Comparison of ENCODE assay signal across 22 cellular contexts in genomic region chr16:85602402-85602801, GRCh38. TPM values are rescaled to one million over a fixed set of nuclear protein-coding genes. Genes with fewer than 3 reads are reported as not detected.
DNase-seq lines count a peak whose midpoint lies in the region; ATAC-seq, FAIRE-seq and TF ChIP-seq lines count a peak whose summit lies in the region.
"Had no signal": no experiment of that assay in that cellular context is flagged by ENCODE, and none has a peak within 500 bp of the region (broad histone marks: within the 10 kb centered on the region; RNA-seq: fewer than 3 reads in every experiment).

No MANE protein-coding gene starts in this region.

- intact Hi-C loops in cardiac septum (cut with DNase I) (no loop called here), heart right ventricle (cut with DNase I) (loop anchor here in 3 of 10 donors (5.0 to 10.0 kb wide), 3 partner anchors 35 to 288 kb away; no protein-coding TSS in a partner anchor), pancreas (cut with DNase I) (loop anchor here in 1 of 3 donors (5.0 to 10.0 kb wide), 2 partner anchors 35 to 168 kb away; no protein-coding TSS in a partner anchor), transverse colon (cut with DNase I; ENCODE audit: low total_unique reads) (no loop called here), kidney (cut with DNase I) (no loop called here)

- H3K36me3 ChIP-seq in cardiac muscle cell (no peaks in the 10 kb centered on the region), heart right ventricle (no peaks in the 10 kb centered on the region), pancreas (no peaks in the 10 kb centered on the region), transverse colon (no peaks in the 10 kb centered on the region), kidney (ENCODE audit: control insufficient read depth in 1 of 2, insufficient read depth in 2 of 2, low read length in 2 of 2) (no peaks in the 10 kb centered on the region)
- H3K36me3 ChIP-seq: colonic mucosa, MG63, neural progenitor cell, right lobe of liver had no signal

- H3K27ac ChIP-seq in cardiac muscle cell (peak overlapping the region; percentile 82), heart right ventricle (peak overlapping the region in 6 of 10 donors; percentile 15 to 49 (median 38)), pancreas (peak overlapping the region; percentile 63 to 73 (median 70)), transverse colon (peak overlapping the region; percentile 46 to 71 (median 55)), kidney (ENCODE audit: low read depth in 2 of 2, low read length in 2 of 2) (peak overlapping the region in 1 of 2 donors; percentile 74)
- H3K27ac ChIP-seq: colonic mucosa, neural progenitor cell, right lobe of liver had no signal

- no peak for TF ChIP-seq EP300 in transverse colon (IDR thresholded peaks at IDR 0.05; ENCODE audit: low read depth)

- in situ Hi-C loops in transverse colon (cut with MboI; ENCODE audit: low pct_ligation_motif_present in 1 of 4, low pct_unique_long_range_greater_than_20kb in 1 of 4, low sequenced_read_pairs in 3 of 4): loop anchor here in 3 of 4 donors (10.0 to 25.0 kb wide), 3 partner anchors 48 to 188 kb away; no protein-coding TSS in a partner anchor

- FAIRE-seq in pancreas (lab: Jason Lieb, UNC) (no peak), kidney (lab: Jason Lieb, UNC) (no peak)
- FAIRE-seq: A204.1 had no signal

- peaks cover 67% of the 10 kb centered on the region for H3K4me1 ChIP-seq in cardiac muscle cell (ENCODE audit: low read depth)
- H3K4me1 ChIP-seq in heart right ventricle: peaks cover 3 to 44% (median 18%) of the 10 kb centered on the region in 9 donors
- H3K4me1 ChIP-seq in pancreas: peaks cover 33 to 64% (median 50%) of the 10 kb centered on the region in 3 donors
- peaks cover 27 to 62% (median 40%) of the 10 kb centered on the region in 4 donors for H3K4me1 ChIP-seq in transverse colon
- peaks cover 8 to 13% of the 10 kb centered on the region in 2 donors for H3K4me1 ChIP-seq in kidney (ENCODE audit: control insufficient read depth in 1 of 2, insufficient read depth in 1 of 2, low read depth in 1 of 2, low read length in 2 of 2)
- H3K4me1 ChIP-seq: right lobe of liver had no signal

- TF ChIP-seq POLR2A in transverse colon (IDR thresholded peaks at IDR 0.05): no peak

- H3K9me3 ChIP-seq in cardiac muscle cell (ENCODE audit: low read depth) (no peaks in the 10 kb centered on the region), heart right ventricle (no peaks in the 10 kb centered on the region), pancreas (no peaks in the 10 kb centered on the region), transverse colon (no peaks in the 10 kb centered on the region), kidney (ENCODE audit: control insufficient read depth in 1 of 2, low read length in 2 of 2) (no peaks in the 10 kb centered on the region)
- H3K9me3 ChIP-seq: colonic mucosa, MG63, right lobe of liver had no signal

- WGBS in heart right ventricle, 2 donors: 73 to 84% methylated on average over 12 of the region's 12 CpGs
- 41 to 46% methylated on average over 12 of the region's 12 CpGs for WGBS in pancreas, 2 donors
- 77% methylated on average over 12 of the region's 12 CpGs; no CpG with 5 or more reads in 1 of the 2 donors for WGBS in transverse colon (ENCODE audit: low coverage in 1 of 2), 2 donors

- DNase-seq in cardiac muscle cell (ENCODE audit: low read depth in 1 of 2, low spot score in 1 of 2) (no peak), cardiac septum (ENCODE audit: low spot score) (no peak), heart right ventricle (no peak), pancreas (peak in 3 of 6 donors; percentile 26 to 78 (median 45)), transverse colon (no peak), kidney (no peak)
- DNase-seq: activated CD4-positive, CD25-positive, alpha-beta regulatory T cell; activated CD8-positive, alpha-beta T cell treated with anti-CD3 and anti-CD28 coated beads, Interleukin-2, amount 10 ng/mL, durations not matched to agents 7 days and 5 days; activated T-cell treated with anti-CD3 and anti-CD28 coated beads, Interleukin-2, amount 50 U/mL, for 4 hours; colonic mucosa; HFFc6; hippocampal formation; MG63; NCI-H1694; NCI-H2227 treated with DMSO at 0.1 percent for 48 hours; right lobe of liver; stimulated activated CD4-positive, alpha-beta T cell treated with anti-CD3 and anti-CD28 coated beads, Interleukin-1b, Interleukin-23, amount 100 ng/mL, for 48 hours; stimulated activated naive CD4-positive, alpha-beta T cell treated with Interleukin-2 at 50 U/mL for 16 hours had no signal

- TF ChIP-seq CTCF in cardiac muscle cell (IDR thresholded peaks at IDR 0.05; ENCODE audit: low read depth, low read length) (no peak), heart right ventricle (IDR thresholded peaks at IDR 0.05) (no peak), pancreas (IDR thresholded peaks at IDR 0.05) (no peak), transverse colon (IDR thresholded peaks at IDR 0.05) (no peak), kidney (IDR thresholded peaks at IDR 0.05; ENCODE audit: borderline replicate concordance, extremely low read depth, insufficient read depth) (no peak)

- H3K4me3 ChIP-seq in cardiac muscle cell: no peak overlapping the region
- H3K4me3 ChIP-seq in heart right ventricle: no peak overlapping the region
- H3K4me3 ChIP-seq in pancreas: no peak overlapping the region
- no peak overlapping the region for H3K4me3 ChIP-seq in transverse colon
- no peak overlapping the region for H3K4me3 ChIP-seq in kidney (ENCODE audit: low read length in 2 of 2)
- H3K4me3 ChIP-seq: colonic mucosa, MG63, neural progenitor cell, right lobe of liver had no signal

- H3K9ac ChIP-seq in kidney (ENCODE audit: low read length in 2 of 2): no peak overlapping the region
- H3K9ac ChIP-seq: neural progenitor cell had no signal

- peak in 5 of 8 donors; percentile 2 to 27 (median 11) for ATAC-seq in heart right ventricle
- ATAC-seq in pancreas: peak in 3 of 4 donors; percentile 6 to 13 (median 13)
- no peak for ATAC-seq in GM18498 (IDR thresholded peaks at IDR 0.05; ENCODE audit: unreplicated experiment)
- ATAC-seq in GM18861 (IDR thresholded peaks at IDR 0.05; ENCODE audit: unreplicated experiment): no peak
- ATAC-seq: activated CD8-positive, alpha-beta T cell treated with anti-CD3 and anti-CD28 coated beads, Interleukin-2, amount 10 ng/mL, durations not matched to agents 7 days and 5 days; activated T-cell treated with anti-CD3 and anti-CD28 coated beads, Interleukin-2, amount 50 U/mL, for 4 hours had no signal

- H3K27me3 ChIP-seq in cardiac muscle cell: no peaks in the 10 kb centered on the region
- no peaks in the 10 kb centered on the region for H3K27me3 ChIP-seq in heart right ventricle
- H3K27me3 ChIP-seq in pancreas: no peaks in the 10 kb centered on the region
- no peaks in the 10 kb centered on the region for H3K27me3 ChIP-seq in transverse colon
- H3K27me3 ChIP-seq: colonic mucosa, MG63, neural progenitor cell, right lobe of liver had no signal

RNA-seq across cellular contexts. Expression of gene GSE1, which starts 10.7 kb away (rescaled TPM):
- total RNA-seq in cardiac muscle cell: 89.4 and 174 TPM in 2 replicates
- 48.8 and 64.9 TPM in 2 replicates for polyA plus RNA-seq in cardiac muscle cell
- total RNA-seq in cardiac septum: 56.4 TPM
- total RNA-seq in heart right ventricle: 10 to 100 TPM; 31.1 to 53.2 (median 33.6) TPM
- polyA plus RNA-seq in heart right ventricle: 10 to 100 TPM; 15.6 to 25.0 TPM
- 10 to 100 TPM; 32.0 to 50.3 (median 41.9) TPM for total RNA-seq in pancreas
- 10 to 100 TPM; 32.9 to 61.5 TPM for polyA plus RNA-seq in pancreas
- total RNA-seq in transverse colon: 100 to 1,000 TPM; 100 to 139 (median 120) TPM
- total RNA-seq in kidney: 92.8 TPM
- 9.5 TPM for polyA plus RNA-seq in kidney (ENCODE audit: insufficient read depth, low read depth, low replicate concordance)

Comparison
In these comparisons a context has a peak if more than half of its experiments do, and no peak if none do; other contexts are left out.
1. ATAC-seq: peak in heart right ventricle (5 of 8) and pancreas (3 of 4); none in GM18498 (single experiment) and GM18861 (single experiment).